Comparison of ENCODE assay signal across 28 cellular contexts in the genomic region with DNA sequence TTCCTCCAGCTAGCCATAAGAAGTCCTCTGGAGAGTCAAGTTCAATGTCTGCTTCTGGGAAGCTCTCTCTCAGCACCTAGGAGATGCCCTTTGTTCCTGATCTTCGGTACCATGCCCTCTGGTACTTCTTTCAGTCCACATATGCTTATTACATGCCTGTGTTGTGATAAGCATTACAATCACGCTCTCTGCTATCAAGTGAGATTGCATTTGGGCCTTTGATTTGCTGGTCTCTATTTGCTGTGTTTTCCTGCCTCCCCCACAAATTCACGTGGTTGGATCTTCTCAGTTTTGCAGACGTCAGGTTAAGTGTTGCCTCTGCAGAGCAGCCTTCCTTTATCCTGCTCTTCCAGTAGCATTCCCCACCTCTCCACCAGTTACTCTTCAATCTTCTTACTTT.
"Had no signal": no experiment of that assay in that cellular context is flagged by ENCODE, and none has a peak within 500 bp of the region (broad histone marks: within the 10 kb centered on the region; RNA-seq: fewer than 3 reads in every experiment).

No MANE protein-coding gene starts in this region.

- H3K4me2 ChIP-seq: smooth muscle cell had no signal

- H3K27ac ChIP-seq: neutrophil, pancreas, psoas muscle, right lobe of liver, sigmoid colon, spleen, suprapubic skin, testis, tibial artery, transverse colon, upper lobe of right lung, uterus had no signal

- H3K9me3 ChIP-seq: neutrophil, pancreas, psoas muscle, right lobe of liver, suprapubic skin, testis, transverse colon, upper lobe of right lung, uterus had no signal

- H3K27me3 ChIP-seq: neutrophil, pancreas, right lobe of liver, sigmoid colon, spleen, suprapubic skin, testis, tibial artery, transverse colon, upper lobe of right lung, uterus had no signal

- H3K4me1 ChIP-seq: pancreas, psoas muscle, right lobe of liver, sigmoid colon, spleen, suprapubic skin, testis, tibial artery, transverse colon, upper lobe of right lung, uterus had no signal

- H3K36me3 ChIP-seq: neutrophil, pancreas, right lobe of liver, sigmoid colon, spleen, suprapubic skin, tibial artery, transverse colon, upper lobe of right lung, uterus had no signal

- DNase-seq: naive thymus-derived CD8-positive, alpha-beta T cell; nephron progenitor cell; nucleus accumbens; pancreas; psoas muscle; right cardiac atrium; right lobe of liver; sigmoid colon; spleen; stimulated activated CD4-positive, alpha-beta T cell treated with anti-CD3 and anti-CD28 coated beads, Interleukin-12 subunit alpha, Interleukin-12 subunit beta, amount 100 ng/mL, for 4 hours; stimulated activated CD4-positive, alpha-beta T cell treated with anti-CD3 and anti-CD28 coated beads, Interleukin-1b, Interleukin-23, amount 100 ng/mL, for 48 hours; stimulated activated CD4-positive, alpha-beta T cell treated with anti-CD3 and anti-CD28 coated beads, Interleukin-4, amount 100 ng/mL, for 1 hour; stimulated activated CD4-positive, alpha-beta T cell treated with anti-CD3 and anti-CD28 coated beads, Interleukin-4, amount 100 ng/mL, for 4 hours; stimulated activated CD8-positive, alpha-beta memory T cell treated with anti-CD3 and anti-CD28 coated beads, Interleukin-4, amount 100 ng/mL, for 48 hours; stimulated activated naive CD4-positive, alpha-beta T cell; stimulated activated naive CD8-positive, alpha-beta T cell treated with anti-CD3 and anti-CD28 coated beads, Interleukin-15, amount 100 ng/mL, for 72 hours; stimulated activated naive CD8-positive, alpha-beta T cell treated with anti-CD3 and anti-CD28 coated beads, Interleukin-15, Interleukin-2, amounts not matched to agents 100 U/mL and 50 U/mL, for 24 hours; substantia nigra; testis; tibial artery; transverse colon; upper lobe of right lung; uterus had no signal

- ATAC-seq: naive thymus-derived CD8-positive, alpha-beta T cell; natural killer cell treated with Interleukin-12 subunit alpha and Interleukin-12 subunit beta and Interleukin-15 and Interleukin-18, amount 100 ng/mL, for 72 hours; pancreas; psoas muscle; right cardiac atrium; stimulated activated memory B cell treated with anti-CD40 and anti-IgM and Interleukin-4, amounts not matched to agents 10 μg/mL and 1 μg/mL and 100 μg/mL, for 72 hours; stimulated activated naive CD8-positive, alpha-beta T cell treated with anti-CD3 and anti-CD28 coated beads, Interleukin-15, amount 100 ng/mL, for 72 hours; stimulated activated naive CD8-positive, alpha-beta T cell treated with anti-CD3 and anti-CD28 coated beads, Interleukin-15, Interleukin-2, amounts not matched to agents 100 U/mL and 50 U/mL, for 24 hours; upper lobe of right lung had no signal

- H3K4me3 ChIP-seq: pancreas, psoas muscle, right lobe of liver, sigmoid colon, smooth muscle cell, spleen, suprapubic skin, testis, tibial artery, transverse colon, upper lobe of right lung, uterus had no signal
